Comparison of ENCODE assay signal across 10 cellular contexts in genomic region chr22:23627401-23628055, GRCh38. TPM values are rescaled to one million over a fixed set of nuclear protein-coding genes. Genes with fewer than 3 reads are reported as not detected.
A peak's percentile ranks its signal among the peaks of the same experiment; 100 is the strongest.
DNase-seq lines count a peak whose midpoint lies in the region; ATAC-seq and TF ChIP-seq lines count a peak whose summit lies in the region.
"Not testable (repeated sequence)": the region's sequence is repeated elsewhere in the genome, so short reads cannot be mapped to it uniquely, and the experiment has no call there.
"Had no signal": no experiment of that assay in that cellular context is flagged by ENCODE, and none has a peak within 500 bp of the region (broad histone marks: within the 10 kb centered on the region; RNA-seq: fewer than 3 reads in every experiment).

No MANE protein-coding gene starts in this region.

- TF ChIP-seq POLR2A in body of pancreas (IDR thresholded peaks at IDR 0.05), result not testable (repeated sequence)

- DNase-seq in DMS 273 (lab: John Stamatoyannopoulos, UW; ENCODE audit: unreplicated experiment), result peak; percentile 57
- peak; percentile 53 to 69 for DNase-seq in SJCRH30
- DNase-seq in activated CD8-positive, alpha-beta T cell treated with anti-CD3 and anti-CD28 coated beads for 36 hours, result peak; percentile 75
- peak; percentile 32 to 60 (median 44) for DNase-seq in body of pancreas
- peak; percentile 40 for DNase-seq in left cardiac atrium
- peak; percentile 74 for DNase-seq in posterior vena cava (ENCODE audit: low spot score)

- not testable (repeated sequence) for H3K27me3 Mint-ChIP-seq in activated CD8-positive, alpha-beta T cell treated with anti-CD3 and anti-CD28 coated beads for 36 hours; stimulated activated memory B cell treated with anti-CD40 and anti-IgM and Interleukin-4, amounts not matched to agents 10 μg/mL and 1 μg/mL and 100 μg/mL, for 72 hours

- intact Hi-C loops in activated CD8-positive, alpha-beta T cell treated with anti-CD3 and anti-CD28 coated beads for 36 hours (cut with micrococcal nuclease), result loop anchor here (5.0 kb wide), 1 partner anchor 225 kb away; no protein-coding TSS in a partner anchor
- intact Hi-C loops in body of pancreas (cut with DNase I); left cardiac atrium (cut with DNase I): not testable (repeated sequence)
- intact Hi-C loops in posterior vena cava (cut with DNase I), result loop anchor here in 1 of 2 donors (5.0 kb wide), 1 partner anchor 445 kb away; the partner anchor contains the start of gene BCR

- H3K27me3 ChIP-seq in SJCRH30, body of pancreas: not testable (repeated sequence)

- POLR2A ChIA-PET in activated CD8-positive, alpha-beta T cell treated with anti-CD3 and anti-CD28 coated beads for 36 hours (lab: Charles Lee), result interaction anchor here (0.6 to 0.8 kb wide), 2 partner anchors 11 to 140 kb away, joined by 3 to 4 read pairs; no protein-coding TSS in a partner anchor

- peak; percentile 91 for ATAC-seq in activated CD8-positive, alpha-beta T cell treated with anti-CD3 and anti-CD28 coated beads for 36 hours
- ATAC-seq in body of pancreas (peak; percentile 52), left cardiac atrium (peak; percentile 41 to 80)
- peak; percentile 64 for ATAC-seq in stimulated activated memory B cell treated with anti-CD40 and anti-IgM and Interleukin-4, amounts not matched to agents 10 μg/mL and 1 μg/mL and 100 μg/mL, for 72 hours

- H3K36me3 Mint-ChIP-seq in activated CD8-positive, alpha-beta T cell treated with anti-CD3 and anti-CD28 coated beads for 36 hours (ENCODE audit: low read depth); stimulated activated memory B cell treated with anti-CD40 and anti-IgM and Interleukin-4, amounts not matched to agents 10 μg/mL and 1 μg/mL and 100 μg/mL, for 72 hours: not testable (repeated sequence)

- not testable (repeated sequence) for H3K27ac Mint-ChIP-seq in activated CD8-positive, alpha-beta T cell treated with anti-CD3 and anti-CD28 coated beads for 36 hours; stimulated activated memory B cell treated with anti-CD40 and anti-IgM and Interleukin-4, amounts not matched to agents 10 μg/mL and 1 μg/mL and 100 μg/mL, for 72 hours

- H3K27ac ChIP-seq in SJCRH30, body of pancreas: not testable (repeated sequence)

- not testable (repeated sequence) for H3K9me3 ChIP-seq in SJCRH30 (replicated peaks); body of pancreas

- H3K36me3 ChIP-seq in SJCRH30; body of pancreas (replicated peaks in 1 of 2; ENCODE audit: insufficient read depth in 1 of 2, low read depth in 2 of 2): not testable (repeated sequence)

- CTCF ChIA-PET in activated CD8-positive, alpha-beta T cell treated with anti-CD3 and anti-CD28 coated beads for 36 hours (lab: Charles Lee), result interaction anchor here (0.6 to 1.9 kb wide), 5 partner anchors 10 to 222 kb away, joined by 3 to 8 read pairs (median 3); no protein-coding TSS in a partner anchor

- TF ChIP-seq CTCF in activated CD8-positive, alpha-beta T cell treated with anti-CD3 and anti-CD28 coated beads for 36 hours (IDR thresholded peaks at IDR 0.05), result peak; percentile 45
- TF ChIP-seq CTCF in body of pancreas (IDR thresholded peaks at IDR 0.05), result peak in 4 of 7 experiments; percentile 27 to 49 (median 37)

- not testable (repeated sequence) for TF ChIP-seq EP300 in Ishikawa (IDR thresholded peaks at IDR 0.05; ENCODE audit: borderline replicate concordance)

- 45 to 86% methylated on average over 1 to 3 of the region's 3 CpGs for WGBS in body of pancreas, 2 donors

- H3K4me1 Mint-ChIP-seq in activated CD8-positive, alpha-beta T cell treated with anti-CD3 and anti-CD28 coated beads for 36 hours (ENCODE audit: low read depth); stimulated activated memory B cell treated with anti-CD40 and anti-IgM and Interleukin-4, amounts not matched to agents 10 μg/mL and 1 μg/mL and 100 μg/mL, for 72 hours: not testable (repeated sequence)

- H3K4me3 Mint-ChIP-seq in activated CD8-positive, alpha-beta T cell treated with anti-CD3 and anti-CD28 coated beads for 36 hours; stimulated activated memory B cell treated with anti-CD40 and anti-IgM and Interleukin-4, amounts not matched to agents 10 μg/mL and 1 μg/mL and 100 μg/mL, for 72 hours: not testable (repeated sequence)

- peak; percentile 43; the same call in 1 of the 2 replicates for TF ChIP-seq RAD21 in Ishikawa (IDR thresholded peaks at IDR 0.05; ENCODE audit: low read depth)

- not testable (repeated sequence) for H3K4me3 ChIP-seq in SJCRH30, body of pancreas

- not testable (repeated sequence) for H3K4me1 ChIP-seq in SJCRH30, body of pancreas

- not testable (repeated sequence) for H3K9me3 Mint-ChIP-seq in activated CD8-positive, alpha-beta T cell treated with anti-CD3 and anti-CD28 coated beads for 36 hours; stimulated activated memory B cell treated with anti-CD40 and anti-IgM and Interleukin-4, amounts not matched to agents 10 μg/mL and 1 μg/mL and 100 μg/mL, for 72 hours

RNA-seq across cellular contexts. Expression of gene DRICH1, which starts 4.6 kb away (rescaled TPM):
- not detected in 2 replicates for total RNA-seq in SJCRH30 (2014; rRNA removed; shearing (Covaris generic))
- under 1 TPM in 1 of 2 experiments, not detected in 1; 0.23 TPM for total RNA-seq in activated CD8-positive, alpha-beta T cell treated with anti-CD3 and anti-CD28 coated beads for 36 hours
- total RNA-seq in body of pancreas (not detected), left cardiac atrium (not detected), posterior vena cava (under 1 TPM; 0.19 to 0.42 TPM)
- total RNA-seq: SJSA1, vagina had no signal

RNA-seq across cellular contexts. Expression of gene IGLL1, which starts 47.4 kb away (rescaled TPM):
- total RNA-seq in SJCRH30 (2014; rRNA removed; shearing (Covaris generic)), result 0.36 TPM in 1 of 2 replicates, not detected in the other
- total RNA-seq in activated CD8-positive, alpha-beta T cell treated with anti-CD3 and anti-CD28 coated beads for 36 hours, result not detected
- not detected for total RNA-seq in body of pancreas
- total RNA-seq in left cardiac atrium, result not detected
- total RNA-seq in posterior vena cava, result not detected
- total RNA-seq: SJSA1, vagina had no signal
